In genomic region chr3:183211390-183211789, GRCh38 we compare ENCODE assay signal across 16 cellular contexts. TPM values are rescaled to one million over a fixed set of nuclear protein-coding genes. Genes with fewer than 3 reads are reported as not detected.
DNase-seq lines count a peak whose midpoint lies in the region; ATAC-seq and TF ChIP-seq lines count a peak whose summit lies in the region.
"Had no signal": no experiment of that assay in that cellular context is flagged by ENCODE, and none has a peak within 500 bp of the region (broad histone marks: within the 10 kb centered on the region; RNA-seq: fewer than 3 reads in every experiment).

No MANE protein-coding gene starts in this region.

- H4K20me1 ChIP-seq in Karpas-422 (ENCODE audit: insufficient read depth, low read depth, low read length) = no peaks in the 10 kb centered on the region
- H4K20me1 ChIP-seq: BLaER1 had no signal

- TF ChIP-seq CTCF in spleen (IDR thresholded peaks at IDR 0.05 in 8 of 11, conservative IDR thresholded peaks at IDR 0.05 in 3 of 11) = no peak

- H3K36me3 ChIP-seq in Karpas-422 (ENCODE audit: insufficient read depth, low read length) (no peaks in the 10 kb centered on the region), spleen (peaks cover 0 to 5% (median 0%) of the 10 kb centered on the region in 6 donors)
- H3K36me3 ChIP-seq: ascending aorta, BLaER1 had no signal

- no peak for TF ChIP-seq POLR2A in spleen (IDR thresholded peaks at IDR 0.05)

- H3K27me3 ChIP-seq in Karpas-422 (ENCODE audit: low read length) = no peaks in the 10 kb centered on the region
- H3K27me3 ChIP-seq in spleen (replicated peaks in 1 of 7) = peaks cover 0 to 11% (median 0%) of the 10 kb centered on the region in 7 donors
- H3K27me3 ChIP-seq: ascending aorta, BLaER1 had no signal

- ATAC-seq in left lobe of liver = peak; percentile 98
- no peak for ATAC-seq in GM18907 (IDR thresholded peaks at IDR 0.05; ENCODE audit: unreplicated experiment)
- no peak for ATAC-seq in GM21381 (IDR thresholded peaks at IDR 0.05; ENCODE audit: unreplicated experiment)
- ATAC-seq in GM21529 (IDR thresholded peaks at IDR 0.05; ENCODE audit: unreplicated experiment) = no peak
- ATAC-seq: effector memory CD8-positive, alpha-beta T cell had no signal

- H2AFZ ChIP-seq in Karpas-422 (ENCODE audit: low read length) = no peak overlapping the region

- intact Hi-C loops in spleen (cut with DNase I; ENCODE audit: low total_unique reads) = no loop called here

- WGBS in spleen, 5 donors = 46 to 76% (median 64%) methylated on average over 11 of the region's 11 CpGs

- H3K4me1 ChIP-seq in Karpas-422 (ENCODE audit: low read length) (peaks cover 59% of the 10 kb centered on the region), spleen (peaks cover 3 to 35% (median 18%) of the 10 kb centered on the region in 6 donors)
- H3K4me1 ChIP-seq: ascending aorta had no signal

- H3K27ac ChIP-seq in Karpas-422 (ENCODE audit: low read length) (no peak overlapping the region), spleen (peak overlapping the region in 7 of 8 donors; percentile 69 to 95 (median 89))
- H3K27ac ChIP-seq: ascending aorta, BLaER1, SK-N-MC had no signal

- H3K9me3 ChIP-seq in Karpas-422 (ENCODE audit: low read length) (no peaks in the 10 kb centered on the region), spleen (no peaks in the 10 kb centered on the region)
- H3K9me3 ChIP-seq: ascending aorta, BLaER1 had no signal

- DNase-seq in Karpas-422 (no peak), dermis blood vessel endothelial cell (peak; percentile 70), left lobe of liver (ENCODE audit: low spot score) (peak; percentile 87), spleen (peak; percentile 88), EL (no peak)
- DNase-seq: effector memory CD8-positive, alpha-beta T cell; HCEC 1CT; NCI-H2107; NK-92 treated with Interleukin-12 subunit alpha and Interleukin-12 subunit beta, amount 100 ng/mL, for 24 hours; occipital lobe had no signal

- H3K4me3 ChIP-seq in Karpas-422 (ENCODE audit: low read length) (no peak overlapping the region), spleen (peak overlapping the region in 2 of 8 donors; percentile 16 to 59)
- H3K4me3 ChIP-seq: ascending aorta, BLaER1, SK-N-MC had no signal

- H3K79me2 ChIP-seq in Karpas-422 (ENCODE audit: low read length) = no peaks in the 10 kb centered on the region

- H3K9ac ChIP-seq in Karpas-422 (ENCODE audit: low read length) = no peak overlapping the region
- H3K9ac ChIP-seq: BLaER1 had no signal

- no peaks in the 10 kb centered on the region for H3K9me2 ChIP-seq in Karpas-422 (replicated peaks; ENCODE audit: insufficient read depth, low read length)

- peak overlapping the region; percentile 0 for H3K4me2 ChIP-seq in Karpas-422 (ENCODE audit: low read depth, low read length, poor library complexity, severe bottlenecking)

RNA-seq across cellular contexts. Expression of gene B3GNT5, which starts 41.7 kb away (rescaled TPM):
- 2.0 and 8.6 TPM in 2 replicates for total RNA-seq in Karpas-422 (2014; rRNA removed; shearing (Covaris generic); ENCODE audit: low replicate concordance)
- 31.0 and 40.3 TPM in 2 replicates for total RNA-seq in dermis blood vessel endothelial cell
- 0.70 TPM for total RNA-seq in left lobe of liver
- 10 to 100 TPM in 1 of 7 donors, 1 to 10 TPM in 6; 2.2 to 11.9 (median 6.2) TPM for total RNA-seq in spleen
- 1 to 10 TPM in 2 of 3 donors, under 1 TPM in 1; 0.61 to 1.2 (median 1.0) TPM for polyA plus RNA-seq in spleen

RNA-seq across cellular contexts. Expression of gene LAMP3, which starts 48.9 kb away (rescaled TPM):
- total RNA-seq in Karpas-422 (2014; rRNA removed; shearing (Covaris generic); ENCODE audit: low replicate concordance) = 44.0 and 102 TPM in 2 replicates
- total RNA-seq in dermis blood vessel endothelial cell (23.0 and 84.3 TPM in 2 replicates), left lobe of liver (0.38 TPM), spleen (1 to 10 TPM in 6 of 7 donors, under 1 TPM in 1; 0.51 to 6.2 (median 1.5) TPM)
- 10 to 100 TPM in 1 of 3 donors, 1 to 10 TPM in 1, under 1 TPM in 1; 0.83 to 11.1 (median 7.7) TPM for polyA plus RNA-seq in spleen
- total RNA-seq: ascending aorta, occipital lobe had no signal

Comparison
In these comparisons a context has a peak if more than half of its experiments do, and no peak if none do; other contexts are left out.
1. DNase-seq: peak in dermis blood vessel endothelial cell (single experiment), left lobe of liver (single experiment) and spleen (single experiment); none in Karpas-422 (single experiment) and EL (single experiment).